In the genomic region with DNA sequence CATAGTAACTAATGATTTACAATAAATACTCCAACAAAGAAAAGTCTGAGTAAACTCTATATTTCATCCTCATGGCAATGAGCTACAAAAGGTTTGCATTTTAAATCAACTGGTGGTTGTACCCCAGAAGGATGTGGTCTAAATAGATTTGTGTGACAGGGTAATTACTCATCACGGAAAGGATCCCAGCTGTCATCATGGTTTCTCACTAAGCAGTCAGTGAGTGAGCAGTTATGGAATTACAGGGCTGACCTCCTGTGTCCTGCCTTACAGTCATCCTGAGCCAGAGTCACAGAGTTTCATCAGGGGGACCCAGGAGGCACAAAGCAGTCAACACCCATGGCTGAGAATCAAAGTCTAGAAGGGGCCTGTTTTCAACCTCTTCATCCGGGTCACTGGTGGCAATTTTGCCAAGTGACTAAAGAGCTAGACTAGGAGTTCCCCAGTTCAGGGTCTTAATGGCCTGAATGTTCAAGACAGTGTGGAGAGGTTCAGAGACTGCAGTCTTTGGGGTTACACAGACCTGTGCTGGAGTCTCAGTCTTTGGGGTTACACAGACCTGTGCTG, we compare ENCODE assay signal across 9 cellular contexts.
A peak's percentile ranks its signal among the peaks of the same experiment; 100 is the strongest.
DNase-seq lines count a peak whose midpoint lies in the region; ATAC-seq, FAIRE-seq and TF ChIP-seq lines count a peak whose summit lies in the region.
"Had no signal": no experiment of that assay in that cellular context is flagged by ENCODE, and none has a peak within 500 bp of the region (broad histone marks: within the 10 kb centered on the region; RNA-seq: fewer than 3 reads in every experiment).

No MANE protein-coding gene starts in this region.

- no peak overlapping the region; the same call in 1 of the 2 replicates for H3K4me2 ChIP-seq in SK-N-SH
- H3K4me2 ChIP-seq in neuronal stem cell (ENCODE audit: insufficient read depth, low read length, poor library complexity, severe bottlenecking): no peak overlapping the region

- peak in 1 of 2 experiments; percentile 70; a peak in 1 of 4 replicates for TF ChIP-seq EP300 in SK-N-SH (IDR thresholded peaks at IDR 0.05; ENCODE audit: borderline replicate concordance in 1 of 2, low read depth in 1 of 2, low read length in 1 of 2)

- no peaks in the 10 kb centered on the region for H4K20me1 ChIP-seq in SK-N-SH (ENCODE audit: insufficient read depth)

- H3K14ac ChIP-seq in neuronal stem cell (ENCODE audit: low read length): no peak overlapping the region

- H3K9me3 Mint-ChIP-seq in CD4-positive, alpha-beta T cell: peaks cover 6% of the 10 kb centered on the region

- TF ChIP-seq CTCF in SK-N-SH (IDR thresholded peaks at IDR 0.05): no peak
- no peak for TF ChIP-seq CTCF in CD4-positive, alpha-beta T cell (IDR thresholded peaks at IDR 0.05)

- no peaks in the 10 kb centered on the region for H3K79me2 ChIP-seq in SK-N-SH (ENCODE audit: insufficient read depth)

- H3K4ac ChIP-seq in neuronal stem cell (ENCODE audit: low read length): no peak overlapping the region

- H3K36me3 Mint-ChIP-seq in CD4-positive, alpha-beta T cell (ENCODE audit: low read depth): peaks cover 4% of the 10 kb centered on the region

- H3K9ac ChIP-seq in SK-N-SH (no peak overlapping the region; the same call in 1 of the 2 replicates), neuronal stem cell (ENCODE audit: low read depth, low read length, poor library complexity) (no peak overlapping the region)

- no peak overlapping the region for H4K8ac ChIP-seq in neuronal stem cell (ENCODE audit: low read depth, low read length)

- H3K36me3 ChIP-seq in SK-N-SH (replicated peaks in 1 of 2; ENCODE audit: control insufficient read depth in 1 of 2, insufficient read depth in 2 of 2, low read length in 1 of 2) (no peaks in the 10 kb centered on the region), neuronal stem cell (replicated peaks in 1 of 2; ENCODE audit: control insufficient read depth in 2 of 2, insufficient read depth in 2 of 2, low read length in 2 of 2) (no peaks in the 10 kb centered on the region)

- FAIRE-seq in urothelium cell line (lab: Jason Lieb, UNC): no peak
- FAIRE-seq: A204.1 had no signal

- H3K23ac ChIP-seq in neuronal stem cell (ENCODE audit: low read depth, low read length, poor library complexity): no peak overlapping the region

- no peak overlapping the region for H4K91ac ChIP-seq in neuronal stem cell (ENCODE audit: low read depth, low read length, poor library complexity)

- WGBS in SK-N-SH (ENCODE audit: low lambda C conversion rate): 8% methylated on average over 1 of the region's 2 CpGs
- WGBS in neuronal stem cell (ENCODE audit: extremely low coverage in 2 of 2, insufficient read length in 2 of 2, insufficient replicate concordance in 1 of 2), 2 donors: no CpG with 5 or more reads among the region's 2 CpGs

- CTCF ChIA-PET in SK-N-SH (lab: Yijun Ruan, JAX): interaction anchor here (0.8 kb wide), 1 partner anchor 25 kb away, joined by 3 read pairs; no protein-coding TSS in a partner anchor
- CTCF ChIA-PET in CD4-positive, alpha-beta T cell (lab: Charles Lee): no interaction called here

- no peak overlapping the region for H3K4me3 Mint-ChIP-seq in CD4-positive, alpha-beta T cell

- no peak overlapping the region for H2BK5ac ChIP-seq in neuronal stem cell (ENCODE audit: low read length)

- H3K27me3 ChIP-seq in SK-N-SH (ENCODE audit: insufficient read depth) (no peaks in the 10 kb centered on the region), neuronal stem cell (ENCODE audit: control insufficient read depth in 3 of 3, insufficient read depth in 3 of 3, low read depth in 1 of 3, low read length in 3 of 3) (no peaks in the 10 kb centered on the region)
- H3K27me3 ChIP-seq in CD4-positive, alpha-beta T cell (ENCODE audit: control insufficient read depth, insufficient read depth, low read length): no peaks in the 10 kb centered on the region

- H3K79me1 ChIP-seq in neuronal stem cell (ENCODE audit: low read depth, low read length): no peaks in the 10 kb centered on the region

- no peak overlapping the region for H3K18ac ChIP-seq in neuronal stem cell (ENCODE audit: low read length)

- no peak overlapping the region for H3K4me3 ChIP-seq in SK-N-SH (ENCODE audit: low read depth in 2 of 2, low read length in 1 of 2)
- no peak overlapping the region for H3K4me3 ChIP-seq in neuronal stem cell (ENCODE audit: low read length in 2 of 2)

- H3K4me1 Mint-ChIP-seq in CD4-positive, alpha-beta T cell (ENCODE audit: low read depth): peaks cover 12% of the 10 kb centered on the region

- H3K9me2 ChIP-seq in SK-N-SH: no peaks in the 10 kb centered on the region

- no peak overlapping the region for H2BK15ac ChIP-seq in neuronal stem cell (ENCODE audit: low read length)

- H2AFZ ChIP-seq in SK-N-SH (ENCODE audit: low read depth): peak overlapping the region; percentile 17; the same call in 1 of the 2 replicates
- H2AFZ ChIP-seq in neuronal stem cell (ENCODE audit: low read length): no peak overlapping the region

- TF ChIP-seq RAD21 in SK-N-SH (IDR thresholded peaks at IDR 0.05; ENCODE audit: low read length): no peak

- POLR2A ChIA-PET in SK-N-SH (lab: Yijun Ruan, JAX): no interaction called here
- POLR2A ChIA-PET in CD4-positive, alpha-beta T cell (lab: Charles Lee): no interaction called here

- no peaks in the 10 kb centered on the region for H3K9me3 ChIP-seq in SK-N-SH
- no peaks in the 10 kb centered on the region for H3K9me3 ChIP-seq in neuronal stem cell (replicated peaks in 1 of 2; ENCODE audit: control insufficient read depth in 2 of 2, insufficient read depth in 1 of 2, low read depth in 1 of 2, low read length in 2 of 2)
- no peaks in the 10 kb centered on the region for H3K9me3 ChIP-seq in CD4-positive, alpha-beta T cell (ENCODE audit: control insufficient read depth, low read length)

- DNase-seq in NCI-H2171 treated with DMSO at 0.1 percent for 48 hours (lab: John Stamatoyannopoulos, UW) (peak; percentile 5), NCI-H2171 (lab: John Stamatoyannopoulos, UW) (no peak), SK-N-SH (no peak), fibroblast of gingiva (ENCODE audit: low read depth) (peak; percentile 43), urothelium cell line (ENCODE audit: low spot score) (peak; percentile 52), neuronal stem cell (ENCODE audit: low spot score) (no peak)
- DNase-seq in CD4-positive, alpha-beta T cell: no peak

- H3K4me1 ChIP-seq in SK-N-SH (ENCODE audit: control insufficient read depth in 1 of 2, insufficient read depth in 2 of 2, low read depth in 1 of 2, low read length in 1 of 2) (peaks cover 0 to 16% of the 10 kb centered on the region in 2 experiments; a peak in 1 of 4 replicates), neuronal stem cell (ENCODE audit: control insufficient read depth in 2 of 2, insufficient read depth in 1 of 2, low read depth in 1 of 2, low read length in 2 of 2) (peaks cover 0 to 3% of the 10 kb centered on the region in 2 donors)

- intact Hi-C loops in CD4-positive, alpha-beta T cell (cut with DNase I, micrococcal nuclease): no loop called here

- H3K27me3 Mint-ChIP-seq in CD4-positive, alpha-beta T cell: no peaks in the 10 kb centered on the region

- H3K27ac Mint-ChIP-seq in CD4-positive, alpha-beta T cell: no peak overlapping the region

- no peak overlapping the region for H2AK5ac ChIP-seq in neuronal stem cell (ENCODE audit: low read depth, low read length)

- H3K27ac ChIP-seq in SK-N-SH (ENCODE audit: low read depth in 2 of 2, low read length in 1 of 2) (peak overlapping the region in 1 of 2 experiments; percentile 55; a peak in 2 of 4 replicates), neuronal stem cell (replicated peaks; ENCODE audit: low read length) (no peak overlapping the region)
- H3K27ac ChIP-seq in CD4-positive, alpha-beta T cell (ENCODE audit: low read depth, low read length): no peak overlapping the region

- peaks cover 12% of the 10 kb centered on the region for H3F3A ChIP-seq in SK-N-SH (replicated peaks; ENCODE audit: insufficient read depth)

- H2BK12ac ChIP-seq in neuronal stem cell (ENCODE audit: low read length): no peak overlapping the region

- H2BK120ac ChIP-seq in neuronal stem cell (ENCODE audit: low read depth, low read length): no peak overlapping the region

- ATAC-seq in HG02870 (IDR thresholded peaks at IDR 0.05; ENCODE audit: unreplicated experiment): peak; percentile 88
- no peak for ATAC-seq in CD4-positive, alpha-beta T cell (ENCODE audit: poor library complexity)

TF ChIP-seq in SK-N-SH, 30 proteins besides CTCF, POLR2A, EP300 and RAD21:
- TF ChIP-seq CHD2 (IDR thresholded peaks at IDR 0.05; ENCODE audit: low read length, partially characterized antibody): no peak
- TF ChIP-seq TCF12 (IDR thresholded peaks at IDR 0.05): peak; percentile 81
- no peak for TF ChIP-seq FOXM1 (IDR thresholded peaks at IDR 0.05; ENCODE audit: low read depth)
- no peak for TF ChIP-seq ELF1 (IDR thresholded peaks at IDR 0.05)
- no peak for TF ChIP-seq FOXJ3 (CRISPR knock-in tag; IDR thresholded peaks at IDR 0.05)
- peak; percentile 57; the same call in 1 of the 2 replicates for TF ChIP-seq FOSL2 (IDR thresholded peaks at IDR 0.05; ENCODE audit: borderline replicate concordance, low read depth)
- TF ChIP-seq, protein P1, sequence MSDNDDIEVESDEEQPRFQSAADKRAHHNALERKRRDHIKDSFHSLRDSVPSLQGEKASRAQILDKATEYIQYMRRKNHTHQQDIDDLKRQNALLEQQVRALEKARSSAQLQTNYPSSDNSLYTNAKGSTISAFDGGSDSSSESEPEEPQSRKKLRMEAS (IDR thresholded peaks at IDR 0.05; ENCODE audit: low read depth): 0 out of 2 replicates have a peak, but pooled peaks have one; percentile 22
- peak; percentile 34; the same call in 1 of the 2 replicates for TF ChIP-seq RXRA (IDR thresholded peaks at IDR 0.05; ENCODE audit: borderline replicate concordance, low read depth)
- peak; percentile 65; the same call in 1 of the 2 replicates for TF ChIP-seq JUND (IDR thresholded peaks at IDR 0.05)
- TF ChIP-seq, protein P2, sequence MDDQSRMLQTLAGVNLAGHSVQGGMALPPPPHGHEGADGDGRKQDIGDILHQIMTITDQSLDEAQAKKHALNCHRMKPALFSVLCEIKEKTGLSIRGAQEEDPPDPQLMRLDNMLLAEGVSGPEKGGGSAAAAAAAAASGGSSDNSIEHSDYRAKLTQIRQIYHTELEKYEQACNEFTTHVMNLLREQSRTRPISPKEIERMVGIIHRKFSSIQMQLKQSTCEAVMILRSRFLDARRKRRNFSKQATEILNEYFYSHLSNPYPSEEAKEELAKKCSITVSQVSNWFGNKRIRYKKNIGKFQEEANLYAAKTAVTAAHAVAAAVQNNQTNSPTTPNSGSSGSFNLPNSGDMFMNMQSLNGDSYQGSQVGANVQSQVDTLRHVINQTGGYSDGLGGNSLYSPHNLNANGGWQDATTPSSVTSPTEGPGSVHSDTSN (IDR thresholded peaks at IDR 0.05): peak; percentile 92

Comparison
In these comparisons a context has a peak if more than half of its experiments do, and no peak if none do; other contexts are left out.
1. DNase-seq: peak in NCI-H2171 treated with DMSO at 0.1 percent for 48 hours (single experiment), fibroblast of gingiva (single experiment) and urothelium cell line (single experiment); none in NCI-H2171 (single experiment), SK-N-SH (single experiment), neuronal stem cell (single experiment) and CD4-positive, alpha-beta T cell (0 of 10).